In genomic region chr10:43138757-43139241, GRCh38 we compare ENCODE assay signal across 8 cellular contexts. TPM values are rescaled to one million over a fixed set of nuclear protein-coding genes. Genes with fewer than 3 reads are reported as not detected.
DNase-seq lines count a peak whose midpoint lies in the region; ATAC-seq, FAIRE-seq and TF ChIP-seq lines count a peak whose summit lies in the region.

No MANE protein-coding gene starts in this region.

- peak overlapping the region; percentile 85 to 98 (median 91) for H3K4me3 ChIP-seq in BLaER1 treated with 17β-estradiol and CSF1 and Interleukin-3, amounts not matched to agents 10 nM and 100 nM
- H3K4me3 ChIP-seq in SU-DHL-6 (ENCODE audit: insufficient read depth, low read length, poor library complexity, severe bottlenecking) (peak overlapping the region; percentile 73), iPS-11a (ENCODE audit: low read depth, low read length) (peak overlapping the region; percentile 63), small intestine (ENCODE audit: low read depth in 1 of 2, low read length in 2 of 2) (peak overlapping the region; percentile 96 to 99)

- DNase-seq in small intestine, result peak; percentile 38
- no peak for DNase-seq in GM19240 (ENCODE audit: insufficient read length, low spot score)

- peak overlapping the region; percentile 89 to 98 (median 97) for H3K4me2 ChIP-seq in BLaER1 treated with 17β-estradiol and CSF1 and Interleukin-3, amounts not matched to agents 10 nM and 100 nM
- peak overlapping the region; percentile 81 for H3K4me2 ChIP-seq in SU-DHL-6 (ENCODE audit: low read depth, low read length, poor library complexity, severe bottlenecking)

- 0 to 1% (median 0%) methylated on average over 22 of the region's 22 CpGs for WGBS in small intestine, 3 donors

- no peak for TF ChIP-seq CTCF in SU-DHL-6 (IDR thresholded peaks at IDR 0.05; ENCODE audit: insufficient read depth, low read length, poor library complexity, severe bottlenecking)

- H3K9ac ChIP-seq in BLaER1 treated with 17β-estradiol and CSF1 and Interleukin-3, amounts not matched to agents 10 nM and 100 nM, result peak overlapping the region; percentile 95 to 99 (median 98)
- peak overlapping the region; percentile 78 for H3K9ac ChIP-seq in SU-DHL-6 (ENCODE audit: low read length)

- H2AFZ ChIP-seq in SU-DHL-6 (ENCODE audit: low read depth, low read length, severe bottlenecking), result peak overlapping the region; percentile 69

- no peaks in the 10 kb centered on the region for H3K9me3 ChIP-seq in BLaER1 treated with 17β-estradiol and CSF1 and Interleukin-3, amounts not matched to agents 10 nM and 100 nM (replicated peaks in 1 of 11)
- no peaks in the 10 kb centered on the region for H3K9me3 ChIP-seq in SU-DHL-6 (ENCODE audit: insufficient read depth, low read length)
- H3K9me3 ChIP-seq in small intestine (ENCODE audit: control insufficient read depth, low read depth), result no peaks in the 10 kb centered on the region

- no peaks in the 10 kb centered on the region for H3K9me2 ChIP-seq in SU-DHL-6 (replicated peaks; ENCODE audit: insufficient read depth, low read length)

- H4K20me1 ChIP-seq in BLaER1 treated with 17β-estradiol and CSF1 and Interleukin-3, amounts not matched to agents 10 nM and 100 nM, result peaks cover 12 to 45% (median 23%) of the 10 kb centered on the region in 11 experiments; a peak in 20 of 22 replicates
- H4K20me1 ChIP-seq in SU-DHL-6 (ENCODE audit: low read depth, low read length), result peaks cover 8% of the 10 kb centered on the region; the same call in 1 of the 2 replicates

- H3K36me3 ChIP-seq in BLaER1 treated with 17β-estradiol and CSF1 and Interleukin-3, amounts not matched to agents 10 nM and 100 nM, result peaks cover 0 to 9% (median 0%) of the 10 kb centered on the region in 11 experiments; a peak in 4 of 22 replicates
- no peaks in the 10 kb centered on the region for H3K36me3 ChIP-seq in SU-DHL-6 (ENCODE audit: low read length)
- H3K36me3 ChIP-seq in small intestine (ENCODE audit: control insufficient read depth in 2 of 2, insufficient read depth in 2 of 2, low read length in 2 of 2), result no peaks in the 10 kb centered on the region

- H3K4me1 ChIP-seq in BLaER1 treated with 17β-estradiol and CSF1 and Interleukin-3, amounts not matched to agents 10 nM and 100 nM, result peaks cover 48 to 75% (median 65%) of the 10 kb centered on the region in 10 experiments
- H3K4me1 ChIP-seq in small intestine (ENCODE audit: control insufficient read depth in 2 of 2, insufficient read depth in 1 of 2, low read depth in 1 of 2, low read length in 1 of 2), result peaks cover 0 to 5% of the 10 kb centered on the region in 2 donors

- H3K27ac ChIP-seq in BLaER1 treated with 17β-estradiol and CSF1 and Interleukin-3, amounts not matched to agents 10 nM and 100 nM, result peak overlapping the region; percentile 94 to 99 (median 97)
- H3K27ac ChIP-seq in SU-DHL-6 (ENCODE audit: low read depth, low read length) (peak overlapping the region; percentile 36), angular gyrus (ENCODE audit: low read depth, low read length) (peak overlapping the region; percentile 20), small intestine (ENCODE audit: low read depth in 1 of 2, low read length in 1 of 2) (peak overlapping the region; percentile 91 to 98)

- H3K79me2 ChIP-seq in SU-DHL-6 (ENCODE audit: insufficient read depth, low read length), result peaks cover 39% of the 10 kb centered on the region

- no peak for FAIRE-seq in small intestine (lab: Jason Lieb, UNC)

- no peaks in the 10 kb centered on the region for H3K27me3 ChIP-seq in BLaER1 treated with 17β-estradiol and CSF1 and Interleukin-3, amounts not matched to agents 10 nM and 100 nM
- H3K27me3 ChIP-seq in SU-DHL-6 (ENCODE audit: low read length), result no peaks in the 10 kb centered on the region
- no peaks in the 10 kb centered on the region for H3K27me3 ChIP-seq in small intestine (ENCODE audit: control insufficient read depth in 2 of 2, insufficient read depth in 2 of 2, low read length in 2 of 2)

- H3F3A ChIP-seq in SU-DHL-6 (ENCODE audit: insufficient read depth), result no peaks in the 10 kb centered on the region; the same call in 1 of the 2 replicates

- peak; percentile 35 for ATAC-seq in GM19397 (IDR thresholded peaks at IDR 0.05; ENCODE audit: unreplicated experiment)
- ATAC-seq in HG03521 (IDR thresholded peaks at IDR 0.05; ENCODE audit: unreplicated experiment), result peak; percentile 28

RNA-seq across cellular contexts. Expression of gene CSGALNACT2, which starts 0.6 kb away (rescaled TPM):
- polyA plus RNA-seq in small intestine, result 1 to 10 TPM; 2.5 to 6.9 (median 2.7) TPM

Comparison
In these comparisons a context has a peak if more than half of its experiments do, and no peak if none do; other contexts are left out.
1. H3K27ac ChIP-seq: peak in every context shown above with its lines; median percentile 97 in BLaER1 treated with 17β-estradiol and CSF1 and Interleukin-3, amounts not matched to agents 10 nM and 100 nM; 94 in small intestine; 36 in SU-DHL-6; 20 in angular gyrus.